Comparison of ENCODE assay signal across 19 cellular contexts in the genomic region with DNA sequence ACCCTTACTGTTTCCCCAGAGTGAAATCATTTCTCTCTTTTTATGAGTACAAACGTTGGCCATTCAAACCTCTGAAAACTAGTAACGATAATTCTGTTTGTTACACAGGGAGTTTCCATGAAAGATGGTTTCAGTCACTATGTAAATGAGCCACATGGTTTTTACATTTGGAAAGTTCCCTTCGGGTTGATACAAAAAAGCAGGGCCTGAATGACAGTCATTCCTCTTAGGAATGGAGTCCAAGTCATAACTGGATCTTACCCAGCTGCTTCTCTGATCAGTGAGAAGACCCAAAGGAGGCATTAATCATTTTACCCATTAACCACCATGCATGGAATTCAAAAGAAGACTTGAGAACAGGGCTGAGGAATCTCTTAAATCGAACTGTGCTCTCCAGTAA. TPM values are rescaled to one million over a fixed set of nuclear protein-coding genes. Genes with fewer than 3 reads are reported as not detected.
DNase-seq lines count a peak whose midpoint lies in the region; ATAC-seq and TF ChIP-seq lines count a peak whose summit lies in the region.
"Had no signal": no experiment of that assay in that cellular context is flagged by ENCODE, and none has a peak within 500 bp of the region (broad histone marks: within the 10 kb centered on the region; RNA-seq: fewer than 3 reads in every experiment).

No MANE protein-coding gene starts in this region.

- H3K4me2 ChIP-seq in smooth muscle cell = no peak overlapping the region

- H3K9me3 ChIP-seq in smooth muscle cell (replicated peaks; ENCODE audit: low read depth) = no peaks in the 10 kb centered on the region

- peak; percentile 37 for ATAC-seq in HG02610 (IDR thresholded peaks at IDR 0.05; ENCODE audit: unreplicated experiment)
- ATAC-seq: HCT116, T-helper 17 cell had no signal

- no peak for TF ChIP-seq CTCF in GM12865 (IDR thresholded peaks at IDR 0.05; ENCODE audit: insufficient read depth, low read depth, low read length, missing control alignments)
- TF ChIP-seq CTCF in smooth muscle cell (IDR thresholded peaks at IDR 0.05; ENCODE audit: borderline replicate concordance, insufficient read depth, poor library complexity, severe bottlenecking) = no peak

- 85% methylated on average over 4 of the region's 4 CpGs for WGBS in smooth muscle cell (ENCODE audit: low lambda C conversion rate)

- peak; percentile 54 for DNase-seq in GM12865 (ENCODE audit: low read depth)
- no peak for DNase-seq in epithelial cell of prostate (ENCODE audit: low read depth, low spot score)
- no peak for DNase-seq in smooth muscle cell (lab: John Stamatoyannopoulos, UW; ENCODE audit: unreplicated experiment)
- no peak for DNase-seq in amygdala (lab: John Stamatoyannopoulos, UW)
- no peak for DNase-seq in A172 (ENCODE audit: low spot score)
- no peak for DNase-seq in HPDE6-E6E7 (ENCODE audit: extremely low spot score)
- DNase-seq: CD4-positive, CD25-positive, alpha-beta regulatory T cell; Kasumi-1; NCI-H1417; NCI-H187; NCI-H526; Right ventricle myocardium superior; SW 1271; T-helper 17 cell had no signal

- H3K27ac ChIP-seq in epithelial cell of prostate (peak overlapping the region; percentile 90), smooth muscle cell (ENCODE audit: low read depth) (no peak overlapping the region)

- H3K36me3 ChIP-seq in smooth muscle cell (ENCODE audit: low read depth) = no peaks in the 10 kb centered on the region

- H3K4me1 ChIP-seq in smooth muscle cell (ENCODE audit: low read depth) = peaks cover 4% of the 10 kb centered on the region

- H3F3A ChIP-seq in smooth muscle cell (ENCODE audit: low read depth) = peaks cover 5% of the 10 kb centered on the region

- H3K27me3 ChIP-seq in smooth muscle cell (ENCODE audit: low read depth) = peaks cover 47% of the 10 kb centered on the region

- H3K4me3 ChIP-seq in GM12865 (ENCODE audit: low read depth, low read length) = no peak overlapping the region
- peak overlapping the region; percentile 6 for H3K4me3 ChIP-seq in smooth muscle cell

- no peaks in the 10 kb centered on the region for H4K20me1 ChIP-seq in smooth muscle cell (ENCODE audit: low read depth)

- H3K79me2 ChIP-seq in smooth muscle cell (ENCODE audit: low read depth) = no peaks in the 10 kb centered on the region

- no peak overlapping the region for H2AFZ ChIP-seq in smooth muscle cell (ENCODE audit: low read depth)

- no peak overlapping the region for H3K9ac ChIP-seq in smooth muscle cell (ENCODE audit: low read depth)

RNA-seq across cellular contexts. Expression of gene SOWAHB, which starts 3.4 kb away (rescaled TPM):
- total RNA-seq in smooth muscle cell = 4.6 and 8.7 TPM in 2 replicates
- 0.81 and 6.8 TPM in 2 replicates for polyA plus RNA-seq in smooth muscle cell
- total RNA-seq in A172 (2014; rRNA removed; shearing (Covaris generic)) = not detected in 2 replicates
- total RNA-seq: CD4-positive, CD25-positive, alpha-beta regulatory T cell; Daoy; Right ventricle myocardium superior; RPMI7951; SK-MEL-5; T-helper 17 cell had no signal
- polyA plus RNA-seq: CD4-positive, CD25-positive, alpha-beta regulatory T cell had no signal

RNA-seq across cellular contexts. Expression of gene SEPTIN11, which starts 55.0 kb away (rescaled TPM):
- total RNA-seq in smooth muscle cell = 244 and 285 TPM in 2 replicates
- polyA plus RNA-seq in smooth muscle cell = 144 and 157 TPM in 2 replicates
- 72.5 and 73.5 TPM in 2 replicates for total RNA-seq in A172 (2014; rRNA removed; shearing (Covaris generic))
